8 cellular contexts compared by ENCODE assay signal in the genomic region with DNA sequence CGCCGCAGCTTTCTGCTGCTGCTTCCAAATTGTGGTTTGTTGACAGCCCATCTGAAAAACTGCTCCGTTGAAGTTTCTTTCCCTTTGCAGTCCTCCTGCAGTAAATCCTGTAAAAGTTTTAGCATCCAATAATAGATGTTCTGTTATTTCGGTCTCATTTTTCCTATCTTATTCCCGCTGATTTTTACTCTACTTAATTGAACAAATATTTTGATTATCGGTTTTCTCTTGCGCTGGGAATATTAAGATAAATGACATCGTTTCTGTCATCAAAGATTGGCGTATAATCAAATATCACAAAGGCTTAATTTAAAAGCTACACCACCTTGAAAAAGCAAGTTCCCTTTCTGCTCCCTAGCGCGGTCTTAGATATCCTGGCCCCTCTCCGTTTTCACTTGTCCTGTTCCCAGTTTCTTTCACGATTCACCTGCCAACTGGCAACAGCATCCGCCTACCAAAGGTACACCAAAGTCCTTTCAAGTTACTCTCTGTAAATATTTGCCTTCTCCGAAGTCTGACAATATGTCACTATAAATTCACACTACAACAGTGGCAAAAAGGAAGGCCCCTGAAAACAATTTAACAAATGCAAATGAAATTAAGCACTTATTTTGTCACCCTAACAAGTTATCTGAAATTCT. TPM values are rescaled to one million over a fixed set of nuclear protein-coding genes. Genes with fewer than 3 reads are reported as not detected.
DNase-seq lines count a peak whose midpoint lies in the region; ATAC-seq and TF ChIP-seq lines count a peak whose summit lies in the region.

No MANE protein-coding gene starts in this region.

- no peak for TF ChIP-seq CTCF in GM06990 (IDR thresholded peaks at IDR 0.05; ENCODE audit: insufficient read depth, low read length, poor library complexity, severe bottlenecking)

- DNase-seq in GM06990 (ENCODE audit: extremely low read depth, insufficient read length), result no peak
- peak; percentile 20 for DNase-seq in NCI-H345 (lab: John Stamatoyannopoulos, UW)
- peak; percentile 22 for DNase-seq in dermis blood vessel endothelial cell
- no peak for DNase-seq in naive B cell
- DNase-seq in NCI-H226, result no peak
- no peak for DNase-seq in sciatic nerve (ENCODE audit: low spot score)
- DNase-seq in KG1 (lab: John Stamatoyannopoulos, UW), result no peak

- no peaks in the 10 kb centered on the region for H3K36me3 ChIP-seq in GM06990 (ENCODE audit: control insufficient read depth, insufficient read depth, low read length)

- peak overlapping the region; percentile 79 for H3K4me3 ChIP-seq in GM06990 (replicated peaks; ENCODE audit: low read depth, low read length)

- H3K4me3 Mint-ChIP-seq in naive B cell, result peak overlapping the region; percentile 86 to 99 (median 96)

- no peaks in the 10 kb centered on the region for H3K27me3 Mint-ChIP-seq in naive B cell

- H3K27me3 ChIP-seq in GM06990 (replicated peaks; ENCODE audit: control insufficient read depth, insufficient read depth, low read length), result no peaks in the 10 kb centered on the region

- H3K9me3 Mint-ChIP-seq in naive B cell, result peaks cover 0 to 4% (median 0%) of the 10 kb centered on the region in 7 donors

- peaks cover 0 to 6% of the 10 kb centered on the region in 2 donors for H3K36me3 Mint-ChIP-seq in naive B cell

- ATAC-seq in naive B cell (ENCODE audit: low read depth in 2 of 2) (no peak), sciatic nerve (no peak), GM18873 (IDR thresholded peaks at IDR 0.05; ENCODE audit: low FRiP score, unreplicated experiment) (no peak)

- peak overlapping the region; percentile 96 to 99 (median 97) for H3K27ac Mint-ChIP-seq in naive B cell

- intact Hi-C loops in sciatic nerve (cut with DNase I), result no loop called here

- H3K4me1 Mint-ChIP-seq in naive B cell, result peaks cover 29 to 49% (median 44%) of the 10 kb centered on the region in 3 donors

RNA-seq across cellular contexts. Expression of a gene that starts 1.0 kb away (rescaled TPM):
- total RNA-seq in dermis blood vessel endothelial cell, result 24.7 and 52.0 TPM in 2 replicates
- 10 to 100 TPM in 5 of 6 donors, 1 to 10 TPM in 1; 4.3 to 14.7 (median 11.2) TPM for polyA plus RNA-seq in naive B cell (ENCODE audit: low read depth in 6 of 6)
- 38.9 TPM for total RNA-seq in sciatic nerve

Comparison
In these comparisons a context has a peak if more than half of its experiments do, and no peak if none do; other contexts are left out.
1. DNase-seq: peak in NCI-H345 (single experiment) and dermis blood vessel endothelial cell (single experiment); none in GM06990 (single experiment), naive B cell (single experiment), NCI-H226 (single experiment), sciatic nerve (single experiment) and KG1 (single experiment).